33 cellular contexts compared by ENCODE assay signal in genomic region chr14:84068288-84068687, GRCh38.
"Had no signal": no experiment of that assay in that cellular context is flagged by ENCODE, and none has a peak within 500 bp of the region (broad histone marks: within the 10 kb centered on the region; RNA-seq: fewer than 3 reads in every experiment).

No MANE protein-coding gene starts in this region.

- H3K4me2 ChIP-seq: smooth muscle cell had no signal

- H3K9me3 Mint-ChIP-seq: nephron progenitor cell, neural crest cell had no signal

- H3K36me3 Mint-ChIP-seq: naive thymus-derived CD8-positive, alpha-beta T cell; natural killer cell treated with Interleukin-12 subunit alpha and Interleukin-12 subunit beta and Interleukin-15 and Interleukin-18, amount 100 ng/mL, for 72 hours; stimulated activated memory B cell treated with anti-CD40 and anti-IgM and Interleukin-4, amounts not matched to agents 10 μg/mL and 1 μg/mL and 100 μg/mL, for 72 hours; type B pancreatic cell had no signal

- ATAC-seq: naive thymus-derived CD8-positive, alpha-beta T cell; natural killer cell treated with Interleukin-12 subunit alpha and Interleukin-12 subunit beta and Interleukin-15 and Interleukin-18, amount 100 ng/mL, for 72 hours; psoas muscle; right cardiac atrium; sciatic nerve; stimulated activated memory B cell treated with anti-CD40 and anti-IgM and Interleukin-4, amounts not matched to agents 10 μg/mL and 1 μg/mL and 100 μg/mL, for 72 hours; stimulated activated naive CD8-positive, alpha-beta T cell treated with anti-CD3 and anti-CD28 coated beads, Interleukin-15, amount 100 ng/mL, for 72 hours; stimulated activated naive CD8-positive, alpha-beta T cell treated with anti-CD3 and anti-CD28 coated beads, Interleukin-15, Interleukin-2, amounts not matched to agents 100 U/mL and 50 U/mL, for 24 hours; upper lobe of right lung had no signal

- DNase-seq: naive thymus-derived CD8-positive, alpha-beta T cell; nephron progenitor cell; nucleus accumbens; ovary; posterior cingulate gyrus; psoas muscle; right cardiac atrium; spleen; stimulated activated CD4-positive, alpha-beta T cell treated with anti-CD3 and anti-CD28 coated beads, Interleukin-12 subunit alpha, Interleukin-12 subunit beta, amount 100 ng/mL, for 4 hours; stimulated activated CD4-positive, alpha-beta T cell treated with anti-CD3 and anti-CD28 coated beads, Interleukin-1b, Interleukin-23, amount 100 ng/mL, for 48 hours; stimulated activated CD4-positive, alpha-beta T cell treated with anti-CD3 and anti-CD28 coated beads, Interleukin-4, amount 100 ng/mL, for 1 hour; stimulated activated CD4-positive, alpha-beta T cell treated with anti-CD3 and anti-CD28 coated beads, Interleukin-4, amount 100 ng/mL, for 4 hours; stimulated activated CD8-positive, alpha-beta memory T cell treated with anti-CD3 and anti-CD28 coated beads, Interleukin-4, amount 100 ng/mL, for 48 hours; stimulated activated naive CD4-positive, alpha-beta T cell; stimulated activated naive CD8-positive, alpha-beta T cell treated with anti-CD3 and anti-CD28 coated beads, Interleukin-15, amount 100 ng/mL, for 72 hours; stimulated activated naive CD8-positive, alpha-beta T cell treated with anti-CD3 and anti-CD28 coated beads, Interleukin-15, Interleukin-2, amounts not matched to agents 100 U/mL and 50 U/mL, for 24 hours; substantia nigra; testis; tibial artery; transverse colon; upper lobe of right lung; uterus had no signal

- H3K36me3 ChIP-seq: neutrophil, ovary, spleen, suprapubic skin, tibial artery, transverse colon, upper lobe of right lung, uterus had no signal

- H3K27me3 Mint-ChIP-seq: naive thymus-derived CD8-positive, alpha-beta T cell; natural killer cell treated with Interleukin-12 subunit alpha and Interleukin-12 subunit beta and Interleukin-15 and Interleukin-18, amount 100 ng/mL, for 72 hours; progenitor cell of endocrine pancreas; stimulated activated memory B cell treated with anti-CD40 and anti-IgM and Interleukin-4, amounts not matched to agents 10 μg/mL and 1 μg/mL and 100 μg/mL, for 72 hours; stimulated activated naive CD8-positive, alpha-beta T cell treated with anti-CD3 and anti-CD28 coated beads, Interleukin-15, amount 100 ng/mL, for 72 hours; type B pancreatic cell had no signal

- H3K4me1 Mint-ChIP-seq: naive thymus-derived CD8-positive, alpha-beta T cell; nephron progenitor cell; stimulated activated memory B cell treated with anti-CD40 and anti-IgM and Interleukin-4, amounts not matched to agents 10 μg/mL and 1 μg/mL and 100 μg/mL, for 72 hours; stimulated activated naive CD8-positive, alpha-beta T cell treated with anti-CD3 and anti-CD28 coated beads, Interleukin-15, amount 100 ng/mL, for 72 hours had no signal

- H3K79me2 ChIP-seq: parathyroid adenoma had no signal

- H3K27ac ChIP-seq: neutrophil, ovary, parathyroid adenoma, psoas muscle, skin epidermis, spleen, suprapubic skin, testis, tibial artery, transverse colon, upper lobe of right lung, uterus had no signal

- H3K4me3 Mint-ChIP-seq: naive thymus-derived CD8-positive, alpha-beta T cell; natural killer cell treated with Interleukin-12 subunit alpha and Interleukin-12 subunit beta and Interleukin-15 and Interleukin-18, amount 100 ng/mL, for 72 hours; nephron progenitor cell; neural crest cell; stimulated activated memory B cell treated with anti-CD40 and anti-IgM and Interleukin-4, amounts not matched to agents 10 μg/mL and 1 μg/mL and 100 μg/mL, for 72 hours; stimulated activated naive CD8-positive, alpha-beta T cell treated with anti-CD3 and anti-CD28 coated beads, Interleukin-15, amount 100 ng/mL, for 72 hours; type B pancreatic cell had no signal

- H3K4me3 ChIP-seq: ovary, psoas muscle, skin epidermis, smooth muscle cell, spleen, suprapubic skin, testis, tibial artery, transverse colon, upper lobe of right lung, uterus had no signal

- H3K27me3 ChIP-seq: neutrophil, ovary, spleen, suprapubic skin, testis, tibial artery, transverse colon, upper lobe of right lung, uterus had no signal

- H3K9me3 ChIP-seq: neutrophil, ovary, psoas muscle, suprapubic skin, testis, tibial artery, transverse colon, upper lobe of right lung, uterus had no signal

- H3K27ac Mint-ChIP-seq: naive thymus-derived CD8-positive, alpha-beta T cell; natural killer cell treated with Interleukin-12 subunit alpha and Interleukin-12 subunit beta and Interleukin-15 and Interleukin-18, amount 100 ng/mL, for 72 hours; nephron progenitor cell; progenitor cell of endocrine pancreas; stimulated activated memory B cell treated with anti-CD40 and anti-IgM and Interleukin-4, amounts not matched to agents 10 μg/mL and 1 μg/mL and 100 μg/mL, for 72 hours; stimulated activated naive CD8-positive, alpha-beta T cell treated with anti-CD3 and anti-CD28 coated beads, Interleukin-15, amount 100 ng/mL, for 72 hours; type B pancreatic cell had no signal

- H3K9ac ChIP-seq: parathyroid adenoma had no signal

- H2AFZ ChIP-seq: parathyroid adenoma had no signal

- H3K4me1 ChIP-seq: parathyroid adenoma, psoas muscle, spleen, suprapubic skin, testis, tibial artery, transverse colon, upper lobe of right lung, uterus had no signal
